Comparison of ENCODE assay signal across 10 cellular contexts in genomic region chr4:153393397-153393796, GRCh38. TPM values are rescaled to one million over a fixed set of nuclear protein-coding genes. Genes with fewer than 3 reads are reported as not detected.
DNase-seq lines count a peak whose midpoint lies in the region; ATAC-seq, FAIRE-seq and TF ChIP-seq lines count a peak whose summit lies in the region.
"Had no signal": no experiment of that assay in that cellular context is flagged by ENCODE, and none has a peak within 500 bp of the region (broad histone marks: within the 10 kb centered on the region; RNA-seq: fewer than 3 reads in every experiment).

No MANE protein-coding gene starts in this region.

- TF ChIP-seq CTCF in left ventricle myocardium inferior (IDR thresholded peaks at IDR 0.05; ENCODE audit: borderline replicate concordance) = no peak
- no peak for TF ChIP-seq CTCF in bronchial epithelial cell (IDR thresholded peaks at IDR 0.05; ENCODE audit: insufficient read depth, low read length, severe bottlenecking)
- TF ChIP-seq CTCF in lung (IDR thresholded peaks at IDR 0.05; ENCODE audit: control extremely low read depth, extremely low read depth) = no peak
- no peak for TF ChIP-seq CTCF in kidney (IDR thresholded peaks at IDR 0.05; ENCODE audit: borderline replicate concordance, extremely low read depth, insufficient read depth)

- intact Hi-C loops in right cardiac atrium (cut with DNase I) = no loop called here
- intact Hi-C loops in left ventricle myocardium inferior (cut with micrococcal nuclease) = no loop called here
- intact Hi-C loops in kidney (cut with DNase I) = no loop called here

- H3K9me3 ChIP-seq in right cardiac atrium (ENCODE audit: control insufficient read depth, low read length) (no peaks in the 10 kb centered on the region), left ventricle myocardium inferior (replicated peaks) (no peaks in the 10 kb centered on the region), lung (ENCODE audit: control insufficient read depth in 2 of 2, insufficient read depth in 1 of 2, low read length in 1 of 2) (no peaks in the 10 kb centered on the region), kidney (ENCODE audit: control insufficient read depth in 1 of 2, low read length in 2 of 2) (no peaks in the 10 kb centered on the region)

- H3K27me3 ChIP-seq in right cardiac atrium (ENCODE audit: control insufficient read depth, insufficient read depth) (no peaks in the 10 kb centered on the region), left ventricle myocardium inferior (ENCODE audit: low read depth) (no peaks in the 10 kb centered on the region), bronchial epithelial cell (ENCODE audit: control insufficient read depth, insufficient read depth, low read length) (no peaks in the 10 kb centered on the region), lung (ENCODE audit: control insufficient read depth, insufficient read depth) (no peaks in the 10 kb centered on the region)

- H3K9ac ChIP-seq in kidney (ENCODE audit: low read length in 2 of 2) = no peak overlapping the region

- no peak for FAIRE-seq in bronchial epithelial cell (lab: Jason Lieb, UNC)
- no peak for FAIRE-seq in kidney (lab: Jason Lieb, UNC)

- no peaks in the 10 kb centered on the region for H3K36me3 ChIP-seq in left ventricle myocardium inferior
- H3K36me3 ChIP-seq in bronchial epithelial cell (ENCODE audit: control insufficient read depth, insufficient read depth, low read length) = no peaks in the 10 kb centered on the region
- no peaks in the 10 kb centered on the region for H3K36me3 ChIP-seq in lung (ENCODE audit: control insufficient read depth in 2 of 2, insufficient read depth in 2 of 2, low read length in 2 of 2)
- H3K36me3 ChIP-seq in kidney (ENCODE audit: control insufficient read depth in 1 of 2, insufficient read depth in 2 of 2, low read length in 2 of 2) = no peaks in the 10 kb centered on the region

- peak; percentile 22 to 55 (median 53) for DNase-seq in right cardiac atrium
- no peak for DNase-seq in left ventricle myocardium inferior
- DNase-seq in bronchial epithelial cell (ENCODE audit: low read depth) = peak; percentile 65
- peak; percentile 50 for DNase-seq in lung (ENCODE audit: low spot score)
- DNase-seq in SKM-1 (lab: John Stamatoyannopoulos, UW; ENCODE audit: unreplicated experiment) = no peak
- no peak for DNase-seq in stimulated activated CD8-positive, alpha-beta memory T cell treated with anti-CD3 and anti-CD28 coated beads, Interleukin-4, amount 100 ng/mL, for 48 hours
- no peak for DNase-seq in NCI-H1105 (lab: John Stamatoyannopoulos, UW)
- no peak for DNase-seq in kidney
- DNase-seq: T-helper 9 cell had no signal

- ATAC-seq in right cardiac atrium (peak; percentile 40 to 64), lung (ENCODE audit: insufficient read depth, low FRiP score) (peak; percentile 52)
- ATAC-seq: activated naive CD4-positive, alpha-beta T cell treated with anti-CD3 and anti-CD28 coated beads, Interleukin-2, amount 50 U/mL, for 72 hours had no signal

- H3K4me3 ChIP-seq in right cardiac atrium (ENCODE audit: low read length) = no peak overlapping the region
- no peak overlapping the region for H3K4me3 ChIP-seq in left ventricle myocardium inferior
- H3K4me3 ChIP-seq in bronchial epithelial cell (ENCODE audit: low read depth, low read length) = no peak overlapping the region
- no peak overlapping the region for H3K4me3 ChIP-seq in lung
- H3K4me3 ChIP-seq in kidney (ENCODE audit: low read length in 2 of 2) = no peak overlapping the region

- H3K4me1 ChIP-seq in right cardiac atrium (ENCODE audit: control insufficient read depth, insufficient read depth, low read length) = no peaks in the 10 kb centered on the region
- no peaks in the 10 kb centered on the region for H3K4me1 ChIP-seq in left ventricle myocardium inferior
- H3K4me1 ChIP-seq in lung (ENCODE audit: control insufficient read depth in 2 of 2, insufficient read depth in 2 of 2, low read length in 2 of 2) = peaks cover 0 to 2% of the 10 kb centered on the region in 2 donors
- no peaks in the 10 kb centered on the region for H3K4me1 ChIP-seq in kidney (ENCODE audit: control insufficient read depth in 1 of 2, insufficient read depth in 1 of 2, low read depth in 1 of 2, low read length in 2 of 2)

- WGBS in right cardiac atrium = 52% methylated on average over 6 of the region's 6 CpGs
- 56 to 77% methylated on average over 6 of the region's 6 CpGs for WGBS in lung, 2 donors

- H3K27ac ChIP-seq in right cardiac atrium (ENCODE audit: low read length) (no peak overlapping the region), left ventricle myocardium inferior (replicated peaks) (no peak overlapping the region), lung (ENCODE audit: low read depth in 1 of 2, low read length in 1 of 2) (peak overlapping the region in 1 of 2 donors; percentile 55), kidney (ENCODE audit: low read depth in 2 of 2, low read length in 2 of 2) (no peak overlapping the region)

RNA-seq across cellular contexts. Expression of gene MND1, which starts 48.9 kb away (rescaled TPM):
- total RNA-seq in right cardiac atrium = under 1 TPM in 2 of 4 donors, not detected in 2; 0.41 to 0.54 TPM
- polyA plus RNA-seq in right cardiac atrium = 0.20 TPM
- total RNA-seq in left ventricle myocardium inferior = 0.38 TPM
- 1.0 and 1.3 TPM in 2 replicates for total RNA-seq in bronchial epithelial cell
- 1 to 10 TPM in 1 of 2 donors, under 1 TPM in 1; 0.94 to 1.5 TPM for total RNA-seq in lung
- polyA plus RNA-seq in lung = 1 to 10 TPM in 1 of 2 donors, under 1 TPM in 1; 0.80 to 4.4 TPM
- 0.98 TPM for total RNA-seq in kidney
- polyA plus RNA-seq in kidney (ENCODE audit: insufficient read depth, low read depth, low replicate concordance) = 1.5 TPM

Comparison
In these comparisons a context has a peak if more than half of its experiments do, and no peak if none do; other contexts are left out.
1. DNase-seq: peak in right cardiac atrium (3 of 3), bronchial epithelial cell (single experiment) and lung (single experiment); none in left ventricle myocardium inferior (single experiment), SKM-1 (single experiment), stimulated activated CD8-positive, alpha-beta memory T cell treated with anti-CD3 and anti-CD28 coated beads, Interleukin-4, amount 100 ng/mL, for 48 hours (single experiment), NCI-H1105 (single experiment) and kidney (single experiment).